In genomic region chr2:234469972-234470371, GRCh38 we compare ENCODE assay signal across 31 cellular contexts.
"Had no signal": no experiment of that assay in that cellular context is flagged by ENCODE, and none has a peak within 500 bp of the region (broad histone marks: within the 10 kb centered on the region; RNA-seq: fewer than 3 reads in every experiment).

No MANE protein-coding gene starts in this region.

- H3K27ac ChIP-seq: brain microvascular endothelial cell, PC-9 had no signal

- H3K27me3 ChIP-seq: brain microvascular endothelial cell, MG63 had no signal

- H3K4me3 Mint-ChIP-seq: activated B cell treated with CpG ODN at 0.5 μM for 24 hours; activated CD8-positive, alpha-beta T cell treated with anti-CD3 and anti-CD28 coated beads for 36 hours; activated naive CD8-positive, alpha-beta T cell treated with anti-CD3 and anti-CD28 coated beads for 36 hours; activated T-helper 1 cell treated with anti-CD3 and anti-CD28 coated beads, Interleukin-12 subunit alpha, Interleukin-12 subunit beta, Interleukin-2, Interleukin-4 antibody, amounts not matched to agents 30 ng/mL and 10 ng/mL and 1 ng/mL, durations not matched to agents 14 hours and 24 hours and 36 hours had no signal

- DNase-seq: activated B cell treated with CpG ODN at 0.5 μM for 24 hours; activated CD4-positive, alpha-beta T cell treated with anti-CD3 and anti-CD28 coated beads for 48 hours; activated CD4-positive, alpha-beta T cell treated with anti-CD3 and anti-CD28 coated beads, Interleukin-2, amount 50 U/mL, for 4 hours; activated CD4-positive, CD25-positive, alpha-beta regulatory T cell treated with anti-CD3 and anti-CD28 coated beads, Interleukin-2, amount 50 U/mL, for 72 hours; activated effector memory CD4-positive, alpha-beta T cell treated with Interleukin-2 at 50 U/mL for 16 hours; activated naive CD4-positive, alpha-beta T cell; activated naive CD4-positive, alpha-beta T cell treated with anti-CD3 and anti-CD28 coated beads, Interleukin-2, amount 50 U/mL, for 16 hours; activated naive CD8-positive, alpha-beta T cell treated with anti-CD3 and anti-CD28 coated beads for 36 hours; activated T-cell treated with anti-CD3 and anti-CD28 coated beads, Interleukin-2, amount 50 U/mL, for 1 hour; amniotic stem cell; aorta; brain microvascular endothelial cell; central memory CD4-positive, alpha-beta T cell; Kasumi-1; KG1; MG63; MV-4-11; NCI-H1092; NCI-H1436 treated with DMSO at 0.1 percent for 48 hours; NCI-H1694 treated with DMSO at 0.1 percent for 48 hours; NCI-H2029; NCI-H345; NCI-H524 treated with DMSO at 0.1 percent for 48 hours; NK-92 treated with Interleukin-12 subunit alpha and Interleukin-12 subunit beta, amount 100 ng/mL, for 24 hours; Right ventricle myocardium superior; SW 1271; T-helper 1 cell; T1000 had no signal

- H3K27ac Mint-ChIP-seq: activated B cell treated with CpG ODN at 0.5 μM for 24 hours; activated naive CD8-positive, alpha-beta T cell treated with anti-CD3 and anti-CD28 coated beads for 36 hours had no signal

- H3K27me3 Mint-ChIP-seq: activated CD8-positive, alpha-beta T cell treated with anti-CD3 and anti-CD28 coated beads for 36 hours; activated naive CD8-positive, alpha-beta T cell treated with anti-CD3 and anti-CD28 coated beads for 36 hours had no signal

- H3K9me3 Mint-ChIP-seq: activated B cell treated with CpG ODN at 0.5 μM for 24 hours had no signal
